Comparison of ENCODE assay signal across 17 cellular contexts in genomic region chr3:13750731-13751130, GRCh38.
DNase-seq lines count a peak whose midpoint lies in the region; ATAC-seq lines count a peak whose summit lies in the region.
"Had no signal": no experiment of that assay in that cellular context is flagged by ENCODE, and none has a peak within 500 bp of the region (broad histone marks: within the 10 kb centered on the region; RNA-seq: fewer than 3 reads in every experiment).

No MANE protein-coding gene starts in this region.

- no peak overlapping the region for H3K27ac ChIP-seq in trophoblast cell (ENCODE audit: low read depth, low read length)
- H3K27ac ChIP-seq: BLaER1 treated with 17β-estradiol and CSF1 and Interleukin-3, amounts not matched to agents 10 nM and 100 nM had no signal

- no peak for ATAC-seq in HG03108 (IDR thresholded peaks at IDR 0.05; ENCODE audit: unreplicated experiment)
- ATAC-seq in HG02885 (IDR thresholded peaks at IDR 0.05; ENCODE audit: poor library complexity, unreplicated experiment), result no peak

- no CpG with 5 or more reads among the region's 1 CpG for WGBS in trophoblast cell (ENCODE audit: extremely low coverage, insufficient coverage, insufficient read length)

- H3K9me3 ChIP-seq in NT2/D1 (ENCODE audit: insufficient read depth, low read length) (peaks cover 14% of the 10 kb centered on the region), trophoblast cell (ENCODE audit: insufficient read depth, low read depth, low read length) (peaks cover 3% of the 10 kb centered on the region)

- no peak overlapping the region for H3K4ac ChIP-seq in trophoblast cell (ENCODE audit: low read depth, low read length)

- H3K36me3 ChIP-seq in NT2/D1 (ENCODE audit: insufficient read depth, insufficient read length, low read length), result no peaks in the 10 kb centered on the region
- no peaks in the 10 kb centered on the region for H3K36me3 ChIP-seq in trophoblast cell (ENCODE audit: control insufficient read depth in 1 of 2, insufficient read depth in 2 of 2, low read length in 2 of 2)
- H3K36me3 ChIP-seq: BLaER1 treated with 17β-estradiol and CSF1 and Interleukin-3, amounts not matched to agents 10 nM and 100 nM had no signal

- H4K12ac ChIP-seq in trophoblast cell (ENCODE audit: low read depth, low read length), result no peak overlapping the region

- H3K18ac ChIP-seq in trophoblast cell (ENCODE audit: low read length), result no peak overlapping the region

- H3K79me2 ChIP-seq in trophoblast cell (ENCODE audit: control insufficient read depth, insufficient read depth, low read length, poor library complexity), result no peaks in the 10 kb centered on the region

- no peak overlapping the region for H2AFZ ChIP-seq in trophoblast cell (ENCODE audit: insufficient read depth, low read length, poor library complexity)

- H3K14ac ChIP-seq in trophoblast cell (ENCODE audit: low read length), result no peak overlapping the region

- H3K4me3 ChIP-seq in NT2/D1 (ENCODE audit: insufficient read length, low read depth) (no peak overlapping the region), trophoblast cell (ENCODE audit: low read depth, low read length) (no peak overlapping the region)
- H3K4me3 ChIP-seq: BLaER1 treated with 17β-estradiol and CSF1 and Interleukin-3, amounts not matched to agents 10 nM and 100 nM had no signal

- H3K4me1 ChIP-seq in NT2/D1 (ENCODE audit: insufficient read depth, insufficient read length) (no peaks in the 10 kb centered on the region), trophoblast cell (ENCODE audit: control insufficient read depth in 1 of 2, insufficient read depth in 2 of 2, low read length in 2 of 2) (no peaks in the 10 kb centered on the region)
- H3K4me1 ChIP-seq: BLaER1 treated with 17β-estradiol and CSF1 and Interleukin-3, amounts not matched to agents 10 nM and 100 nM had no signal

- H2BK120ac ChIP-seq in trophoblast cell (ENCODE audit: insufficient read depth, low read length, poor library complexity), result no peak overlapping the region

- no peak overlapping the region for H2AK5ac ChIP-seq in trophoblast cell (ENCODE audit: low read length)

- H3K9ac ChIP-seq in NT2/D1 (ENCODE audit: insufficient read length, low read depth) (peak overlapping the region; percentile 34), trophoblast cell (ENCODE audit: low read length) (no peak overlapping the region)
- H3K9ac ChIP-seq: BLaER1 treated with 17β-estradiol and CSF1 and Interleukin-3, amounts not matched to agents 10 nM and 100 nM had no signal

- H3K27me3 ChIP-seq in NT2/D1 (ENCODE audit: insufficient read depth, insufficient read length) (peaks cover 3% of the 10 kb centered on the region), trophoblast cell (ENCODE audit: insufficient read depth, low read length) (no peaks in the 10 kb centered on the region)
- H3K27me3 ChIP-seq: BLaER1 treated with 17β-estradiol and CSF1 and Interleukin-3, amounts not matched to agents 10 nM and 100 nM had no signal

- H3K79me1 ChIP-seq in trophoblast cell (ENCODE audit: low read length), result no peaks in the 10 kb centered on the region

- no peak overlapping the region for H4K8ac ChIP-seq in trophoblast cell (ENCODE audit: low read depth, low read length)

- no peak overlapping the region for H3K23ac ChIP-seq in trophoblast cell (ENCODE audit: low read length)

- no peak overlapping the region for H2BK5ac ChIP-seq in trophoblast cell (ENCODE audit: low read depth, low read length, poor library complexity)

- H3K4me2 ChIP-seq in trophoblast cell (ENCODE audit: low read length), result no peak overlapping the region
- H3K4me2 ChIP-seq: BLaER1 treated with 17β-estradiol and CSF1 and Interleukin-3, amounts not matched to agents 10 nM and 100 nM had no signal

- no peak overlapping the region for H2BK12ac ChIP-seq in trophoblast cell (ENCODE audit: low read length)

- no peak overlapping the region for H4K91ac ChIP-seq in trophoblast cell (ENCODE audit: low read depth, low read length)

- DNase-seq in AG20443 (ENCODE audit: low spot score) (peak; percentile 7), ELF-1 (ENCODE audit: low read depth, low spot score) (peak; percentile 52), NT2/D1 (ENCODE audit: low read depth, low spot score) (no peak), trophoblast cell (peak; percentile 93 to 94), occipital lobe (lab: John Stamatoyannopoulos, UW) (no peak)
- DNase-seq in activated CD4-positive, CD25-positive, alpha-beta regulatory T cell (lab: John Stamatoyannopoulos, UW), result no peak
- DNase-seq: CD4-positive, alpha-beta T cell; CD8-positive, alpha-beta memory T cell; DMS 273 treated with DMSO at 0.1 percent for 48 hours; DMS79; EL; GF-D8; GOT3; HCEC 1CT had no signal

Comparison
In these comparisons a context has a peak if more than half of its experiments do, and no peak if none do; other contexts are left out.
1. DNase-seq: peak in AG20443 (single experiment), ELF-1 (single experiment) and trophoblast cell (2 of 2); none in NT2/D1 (single experiment), occipital lobe (single experiment) and activated CD4-positive, CD25-positive, alpha-beta regulatory T cell (0 of 4).